Comparison of ENCODE assay signal across 8 cellular contexts in the genomic region with DNA sequence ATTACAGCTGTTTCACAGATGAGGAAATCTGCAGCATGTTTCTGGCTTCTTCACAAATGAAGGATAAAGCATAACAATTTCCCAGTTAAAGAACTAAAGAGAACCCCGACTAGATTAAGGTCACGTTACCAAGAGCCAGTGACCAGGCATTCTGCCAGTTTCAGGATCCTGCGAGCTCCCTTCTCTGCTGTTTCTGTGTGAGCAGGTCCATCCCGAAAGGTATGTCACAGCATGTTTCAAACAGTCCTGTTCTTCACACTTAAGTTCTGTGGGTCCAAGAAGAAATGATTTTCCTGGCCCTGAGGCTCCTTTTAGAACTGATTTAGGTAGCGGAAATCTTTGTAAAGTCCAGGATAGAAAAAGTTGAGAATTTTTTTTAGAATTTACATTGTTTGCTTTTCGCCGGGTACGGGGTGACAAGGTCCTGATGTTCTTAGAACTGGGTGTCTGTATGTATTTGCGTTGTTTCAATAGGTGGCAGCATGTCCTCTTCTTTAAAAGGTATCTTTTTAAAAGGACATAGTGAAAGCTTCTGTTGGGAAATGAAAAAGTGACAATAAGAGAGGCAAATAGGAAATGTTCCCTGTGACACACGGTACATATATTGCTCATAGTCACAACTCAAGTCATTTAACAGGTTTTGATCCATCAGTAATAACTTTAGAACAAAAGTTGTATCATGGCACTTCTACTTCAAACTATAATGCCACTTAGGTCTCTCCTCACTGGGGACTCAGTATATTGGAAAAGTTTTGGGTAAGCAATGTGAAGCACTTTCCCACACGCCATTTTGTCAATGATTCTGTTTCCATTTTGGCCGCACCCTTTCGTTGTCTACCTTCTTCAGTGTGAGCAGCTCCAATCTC. TPM values are rescaled to one million over a fixed set of nuclear protein-coding genes. Genes with fewer than 3 reads are reported as not detected.
DNase-seq lines count a peak whose midpoint lies in the region; ATAC-seq and TF ChIP-seq lines count a peak whose summit lies in the region.

No MANE protein-coding gene starts in this region.

- no peaks in the 10 kb centered on the region for H3K4me1 ChIP-seq in adrenal gland (replicated peaks in 1 of 2)

- WGBS in adrenal gland, 4 donors = 32 to 37% (median 35%) methylated on average over 13 of the region's 13 CpGs

- TF ChIP-seq POLR2A in adrenal gland (IDR thresholded peaks at IDR 0.05) = no peak

- intact Hi-C loops in adrenal gland (cut with DNase I) = loop anchor here in 1 of 2 donors (10.0 kb wide), 1 partner anchor 112 kb away; no protein-coding TSS in a partner anchor

- DNase-seq in AG20443 (ENCODE audit: low spot score) (peak; percentile 51), M059J (ENCODE audit: low read depth) (peak; percentile 56), adrenal gland (peak in 2 of 7 donors; percentile 7 to 8), kidney glomerular epithelial cell (lab: John Stamatoyannopoulos, UW) (peak; percentile 60), NCI-H1048 (lab: John Stamatoyannopoulos, UW) (no peak), SKM-1 treated with dmso at 0.1 percent for 144 hours (lab: John Stamatoyannopoulos, UW; ENCODE audit: unreplicated experiment) (no peak)

- no peaks in the 10 kb centered on the region for H3K9me3 ChIP-seq in adrenal gland (replicated peaks in 1 of 3)

- TF ChIP-seq CTCF in adrenal gland (IDR thresholded peaks at IDR 0.05) = peak; percentile 16 to 51 (median 30)

- H3K27ac ChIP-seq in adrenal gland = no peak overlapping the region

- no peak overlapping the region for H3K4me3 ChIP-seq in adrenal gland

- no peaks in the 10 kb centered on the region for H3K36me3 ChIP-seq in adrenal gland (replicated peaks in 1 of 2)

- peaks cover 22% of the 10 kb centered on the region for H3K27me3 ChIP-seq in adrenal gland

- ATAC-seq in GM18498 (IDR thresholded peaks at IDR 0.05; ENCODE audit: unreplicated experiment) (peak; percentile 65), HG03039 (IDR thresholded peaks at IDR 0.05; ENCODE audit: unreplicated experiment) (no peak)

RNA-seq across cellular contexts. Expression of a gene that starts 18.4 kb away (rescaled TPM):
- total RNA-seq in M059J (2014; rRNA removed; shearing (Covaris generic)) = not detected in 2 replicates
- not detected for total RNA-seq in adrenal gland
- polyA plus RNA-seq in adrenal gland = not detected

Comparison
In these comparisons a context has a peak if more than half of its experiments do, and no peak if none do; other contexts are left out.
1. DNase-seq: peak in AG20443 (single experiment), M059J (single experiment) and kidney glomerular epithelial cell (single experiment); none in NCI-H1048 (single experiment) and SKM-1 treated with dmso at 0.1 percent for 144 hours (single experiment).